9 cellular contexts compared by ENCODE assay signal in genomic region chr3:30354513-30354912, GRCh38.
DNase-seq lines count a peak whose midpoint lies in the region; ATAC-seq and TF ChIP-seq lines count a peak whose summit lies in the region.
"Had no signal": no experiment of that assay in that cellular context is flagged by ENCODE, and none has a peak within 500 bp of the region (broad histone marks: within the 10 kb centered on the region; RNA-seq: fewer than 3 reads in every experiment).

No MANE protein-coding gene starts in this region.

- H3F3A ChIP-seq in GM23248 (ENCODE audit: insufficient read depth): peaks cover 16% of the 10 kb centered on the region

- 38 to 42% methylated on average over 1 of the region's 1 CpG for WGBS in GM23248 (ENCODE audit: low coverage in 1 of 2, low lambda C conversion rate in 2 of 2, missing lambda C conversion rate in 2 of 2), 2 experiments

- no peaks in the 10 kb centered on the region for H4K20me1 ChIP-seq in GM23248 (ENCODE audit: insufficient read depth)

- intact Hi-C loops in left ventricle myocardium inferior (cut with micrococcal nuclease): no loop called here

- H3K4me3 ChIP-seq in GM23248 (no peak overlapping the region), RWPE2 (ENCODE audit: severe bottlenecking) (no peak overlapping the region), left ventricle myocardium inferior (no peak overlapping the region), skeletal muscle tissue (ENCODE audit: low read length in 3 of 3) (peak overlapping the region in 1 of 3 donors; percentile 4), H7 (ENCODE audit: insufficient read depth, low read depth, low read length) (no peak overlapping the region)

- H3K27ac ChIP-seq in GM23248: no peak overlapping the region
- peak overlapping the region; percentile 99 for H3K27ac ChIP-seq in RWPE2 (ENCODE audit: poor library complexity, severe bottlenecking)
- H3K27ac ChIP-seq in left ventricle myocardium inferior (replicated peaks): peak overlapping the region; percentile 83
- peak overlapping the region; percentile 45 for H3K27ac ChIP-seq in skeletal muscle tissue (ENCODE audit: low read depth, low read length)

- no peaks in the 10 kb centered on the region for H3K79me2 ChIP-seq in GM23248 (ENCODE audit: insufficient read depth)

- H3K36me3 ChIP-seq in GM23248 (ENCODE audit: low read depth): no peaks in the 10 kb centered on the region
- no peaks in the 10 kb centered on the region for H3K36me3 ChIP-seq in RWPE2 (ENCODE audit: low read depth)
- H3K36me3 ChIP-seq in left ventricle myocardium inferior: no peaks in the 10 kb centered on the region
- H3K36me3 ChIP-seq in skeletal muscle tissue (ENCODE audit: control insufficient read depth in 3 of 3, insufficient read depth in 3 of 3, low read length in 3 of 3): no peaks in the 10 kb centered on the region
- no peaks in the 10 kb centered on the region for H3K36me3 ChIP-seq in H7 (replicated peaks; ENCODE audit: control insufficient read depth, insufficient read depth, low read length)

- H3K9me3 ChIP-seq in GM23248 (ENCODE audit: low read depth) (no peaks in the 10 kb centered on the region), RWPE2 (ENCODE audit: severe bottlenecking) (no peaks in the 10 kb centered on the region), left ventricle myocardium inferior (replicated peaks) (no peaks in the 10 kb centered on the region), skeletal muscle tissue (ENCODE audit: control insufficient read depth in 3 of 3, low read length in 3 of 3) (no peaks in the 10 kb centered on the region)

- no peak overlapping the region for H3K9ac ChIP-seq in GM23248
- no peak overlapping the region for H3K9ac ChIP-seq in skeletal muscle tissue (ENCODE audit: low read depth in 1 of 3, low read length in 3 of 3)

- no peak for ATAC-seq in RWPE2 (ENCODE audit: low read depth)
- no peak for ATAC-seq in GM19035 (IDR thresholded peaks at IDR 0.05; ENCODE audit: unreplicated experiment)
- no peak for ATAC-seq in HG03571 (IDR thresholded peaks at IDR 0.05; ENCODE audit: unreplicated experiment)

- no peak for TF ChIP-seq CTCF in RWPE2 (IDR thresholded peaks at IDR 0.05; ENCODE audit: poor library complexity, severe bottlenecking)
- TF ChIP-seq CTCF in left ventricle myocardium inferior (IDR thresholded peaks at IDR 0.05; ENCODE audit: borderline replicate concordance): no peak

- peak overlapping the region; percentile 43; the same call in 1 of the 2 replicates for H2AFZ ChIP-seq in GM23248

- no peak overlapping the region for H3K4me2 ChIP-seq in GM23248 (ENCODE audit: unreplicated experiment)

- no peaks in the 10 kb centered on the region for H3K9me2 ChIP-seq in GM23248 (ENCODE audit: insufficient read depth)

- H3K27me3 ChIP-seq in GM23248 (replicated peaks; ENCODE audit: insufficient read depth): no peaks in the 10 kb centered on the region
- H3K27me3 ChIP-seq in RWPE2 (ENCODE audit: insufficient read depth, poor library complexity, severe bottlenecking): no peaks in the 10 kb centered on the region
- H3K27me3 ChIP-seq in left ventricle myocardium inferior (ENCODE audit: low read depth): no peaks in the 10 kb centered on the region
- no peaks in the 10 kb centered on the region for H3K27me3 ChIP-seq in skeletal muscle tissue (ENCODE audit: control insufficient read depth in 3 of 3, insufficient read depth in 3 of 3, low read length in 3 of 3)
- no peaks in the 10 kb centered on the region for H3K27me3 ChIP-seq in H7 (ENCODE audit: control insufficient read depth, insufficient read depth, low read length)

- H3K4me1 ChIP-seq in GM23248 (ENCODE audit: insufficient read depth) (peaks cover 43% of the 10 kb centered on the region), RWPE2 (ENCODE audit: insufficient read depth, poor library complexity, severe bottlenecking) (peaks cover 89% of the 10 kb centered on the region), left ventricle myocardium inferior (peaks cover 61% of the 10 kb centered on the region), skeletal muscle tissue (ENCODE audit: control insufficient read depth in 3 of 3, insufficient read depth in 3 of 3, low read length in 3 of 3) (peaks cover 16 to 20% (median 18%) of the 10 kb centered on the region in 3 donors)

- DNase-seq in GM23248: no peak
- no peak for DNase-seq in RWPE2 (ENCODE audit: low spot score)
- peak; percentile 20 for DNase-seq in left ventricle myocardium inferior
- DNase-seq in H7: no peak
- DNase-seq in NCI-H345 (lab: John Stamatoyannopoulos, UW): no peak
- DNase-seq: GOT3 had no signal

- in situ Hi-C loops in GM23248 (cut with MboI): no loop called here
